In the genomic region with DNA sequence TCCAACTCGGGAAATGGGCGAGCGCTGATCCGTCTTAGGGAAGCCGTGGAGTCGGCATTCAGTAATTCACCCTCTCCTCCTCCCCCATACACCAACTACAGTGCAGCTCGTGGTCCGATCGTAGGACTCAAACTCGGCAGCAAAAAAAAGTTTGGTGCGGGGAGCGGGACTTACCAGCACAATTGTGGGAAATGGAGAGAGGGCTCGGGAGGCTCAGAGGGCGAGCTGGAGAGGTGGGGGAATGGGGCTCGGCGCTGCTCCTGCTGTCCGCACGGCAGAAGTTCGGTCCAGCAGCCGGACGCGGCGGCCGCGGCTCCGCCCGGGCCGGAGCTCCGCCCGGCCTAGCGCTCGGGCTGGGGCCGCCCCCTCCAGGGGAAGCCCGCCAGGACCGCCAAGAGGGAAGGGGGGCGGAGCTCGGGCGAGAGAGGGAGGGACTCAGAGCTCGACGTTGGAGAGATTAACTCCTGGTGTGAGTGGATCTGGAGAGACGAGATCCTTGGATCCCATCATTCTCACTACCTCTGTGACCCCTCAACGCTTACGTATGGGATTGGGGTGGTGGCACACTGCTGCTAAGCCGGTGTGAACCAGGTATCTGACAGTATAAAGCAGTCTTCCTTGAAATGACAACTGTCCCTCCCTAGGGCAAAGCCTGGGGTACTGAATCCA, we compare ENCODE assay signal across 8 cellular contexts. TPM values are rescaled to one million over a fixed set of nuclear protein-coding genes. Genes with fewer than 3 reads are reported as not detected.
DNase-seq lines count a peak whose midpoint lies in the region; ATAC-seq and TF ChIP-seq lines count a peak whose summit lies in the region.

No MANE protein-coding gene starts in this region.

- CTCF ChIA-PET in activated CD8-positive, alpha-beta T cell treated with anti-CD3 and anti-CD28 coated beads for 36 hours (lab: Charles Lee), result interaction anchor here (0.8 to 12.1 kb wide), 22 partner anchors 8 to 177 kb away, joined by 3 to 231 read pairs (median 4); a partner anchor contains a TSS

- no peaks in the 10 kb centered on the region for H3K27me3 Mint-ChIP-seq in activated CD8-positive, alpha-beta T cell treated with anti-CD3 and anti-CD28 coated beads for 36 hours

- H3K27ac Mint-ChIP-seq in activated CD8-positive, alpha-beta T cell treated with anti-CD3 and anti-CD28 coated beads for 36 hours, result peak overlapping the region; percentile 86

- DNase-seq in CD1c-positive myeloid dendritic cell (ENCODE audit: extremely low spot score), result peak; percentile 88
- peak; percentile 97 for DNase-seq in NCI-H82 (lab: John Stamatoyannopoulos, UW)
- peak; percentile 87 for DNase-seq in activated CD8-positive, alpha-beta T cell treated with anti-CD3 and anti-CD28 coated beads for 36 hours
- peak; percentile 62 for DNase-seq in effector CD4-positive, alpha-beta T cell
- peak; percentile 89 to 91 for DNase-seq in lung microvascular endothelial cell (ENCODE audit: low read depth in 2 of 2)
- peak; percentile 68 for DNase-seq in stimulated activated CD8-positive, alpha-beta memory T cell treated with anti-CD3 and anti-CD28 coated beads, Interleukin-12 subunit alpha, Interleukin-12 subunit beta, amount 100 ng/mL, for 1 hour (ENCODE audit: low read depth)

- intact Hi-C loops in activated CD8-positive, alpha-beta T cell treated with anti-CD3 and anti-CD28 coated beads for 36 hours (cut with micrococcal nuclease), result no loop called here

- no peaks in the 10 kb centered on the region for H3K9me3 Mint-ChIP-seq in activated CD8-positive, alpha-beta T cell treated with anti-CD3 and anti-CD28 coated beads for 36 hours

- ATAC-seq in GM19395 (IDR thresholded peaks at IDR 0.05; ENCODE audit: unreplicated experiment) (peak; percentile 62), HG03558 (IDR thresholded peaks at IDR 0.05; ENCODE audit: extremely low read depth, unreplicated experiment) (peak; percentile 29)
- ATAC-seq in activated CD8-positive, alpha-beta T cell treated with anti-CD3 and anti-CD28 coated beads for 36 hours, result peak; percentile 73

- TF ChIP-seq CTCF in activated CD8-positive, alpha-beta T cell treated with anti-CD3 and anti-CD28 coated beads for 36 hours (IDR thresholded peaks at IDR 0.05), result no peak

- peaks cover 14% of the 10 kb centered on the region for H3K4me1 Mint-ChIP-seq in activated CD8-positive, alpha-beta T cell treated with anti-CD3 and anti-CD28 coated beads for 36 hours (ENCODE audit: low read depth)

- POLR2A ChIA-PET in activated CD8-positive, alpha-beta T cell treated with anti-CD3 and anti-CD28 coated beads for 36 hours (lab: Charles Lee), result interaction anchor here (0.9 to 4.6 kb wide), 22 partner anchors 8 to 192 kb away, joined by 3 to 49 read pairs (median 6); a partner anchor contains a TSS

- H3K36me3 Mint-ChIP-seq in activated CD8-positive, alpha-beta T cell treated with anti-CD3 and anti-CD28 coated beads for 36 hours (ENCODE audit: low read depth), result peaks cover 5% of the 10 kb centered on the region

- peak overlapping the region; percentile 98 for H3K4me3 Mint-ChIP-seq in activated CD8-positive, alpha-beta T cell treated with anti-CD3 and anti-CD28 coated beads for 36 hours

RNA-seq across cellular contexts. Expression of a gene that starts 0.7 kb away (rescaled TPM):
- total RNA-seq in activated CD8-positive, alpha-beta T cell treated with anti-CD3 and anti-CD28 coated beads for 36 hours, result 10 to 100 TPM; 17.9 to 18.9 TPM
- 4.1 and 4.8 TPM in 2 replicates for total RNA-seq in lung microvascular endothelial cell

RNA-seq across cellular contexts. Expression of a gene that starts 14.2 kb away (rescaled TPM):
- 1 to 10 TPM; 3.0 to 3.3 TPM for total RNA-seq in activated CD8-positive, alpha-beta T cell treated with anti-CD3 and anti-CD28 coated beads for 36 hours
- total RNA-seq in lung microvascular endothelial cell, result 2.4 and 3.1 TPM in 2 replicates

RNA-seq across cellular contexts. Expression of a gene that starts 26.0 kb away (rescaled TPM):
- under 1 TPM; 0.54 to 0.59 TPM for total RNA-seq in activated CD8-positive, alpha-beta T cell treated with anti-CD3 and anti-CD28 coated beads for 36 hours
- under 0.01 and 0.22 TPM in 2 replicates for total RNA-seq in lung microvascular endothelial cell

RNA-seq across cellular contexts. Expression of a gene that starts 35.6 kb away (rescaled TPM):
- total RNA-seq in activated CD8-positive, alpha-beta T cell treated with anti-CD3 and anti-CD28 coated beads for 36 hours, result 10 to 100 TPM; 38.2 to 39.4 TPM
- total RNA-seq in lung microvascular endothelial cell, result 19.4 and 19.8 TPM in 2 replicates

RNA-seq across cellular contexts. Expression of a gene that starts 35.7 kb away (rescaled TPM):
- total RNA-seq in activated CD8-positive, alpha-beta T cell treated with anti-CD3 and anti-CD28 coated beads for 36 hours, result 10 to 100 TPM; 12.6 to 13.1 TPM
- 9.5 and 9.8 TPM in 2 replicates for total RNA-seq in lung microvascular endothelial cell

Comparison
In these comparisons a context has a peak if more than half of its experiments do, and no peak if none do; other contexts are left out.
1. Peak in every context shown above with its lines: DNase-seq and ATAC-seq.